In the genomic region with DNA sequence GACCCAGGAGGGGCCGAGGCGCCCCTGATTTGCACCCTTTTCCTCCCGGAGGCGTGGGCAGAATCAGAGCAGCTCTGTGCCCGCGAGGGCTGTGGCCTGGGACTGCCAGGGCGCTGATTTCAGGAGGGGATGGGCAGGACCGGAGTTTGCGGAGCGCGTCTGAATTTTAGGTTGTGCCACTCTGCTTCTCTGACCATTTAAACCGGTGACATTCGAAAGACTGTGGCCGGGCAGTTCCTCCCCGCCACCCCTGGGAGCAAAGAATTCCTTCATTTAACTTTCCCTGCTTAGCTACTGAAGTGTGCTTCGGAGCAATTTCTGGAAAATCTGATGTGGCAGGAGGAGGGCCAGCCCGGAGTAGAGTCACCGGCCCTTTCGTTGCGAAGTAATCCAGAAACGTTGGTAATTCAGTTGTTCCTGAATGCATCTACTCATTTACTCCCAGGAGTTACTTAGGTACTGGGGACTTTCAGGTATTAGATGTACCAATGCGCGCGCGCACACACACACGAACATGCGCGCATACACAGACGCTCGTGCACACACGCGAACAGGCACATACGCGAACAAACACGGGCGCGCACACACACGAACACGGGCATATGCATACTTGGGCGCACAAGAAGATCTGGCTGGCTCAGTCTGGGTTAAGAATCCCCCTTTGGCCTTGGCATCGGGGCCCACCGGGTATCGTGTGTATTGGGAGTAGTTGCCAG, we compare ENCODE assay signal across 8 cellular contexts. TPM values are rescaled to one million over a fixed set of nuclear protein-coding genes. Genes with fewer than 3 reads are reported as not detected.
DNase-seq lines count a peak whose midpoint lies in the region; ATAC-seq and TF ChIP-seq lines count a peak whose summit lies in the region.

No MANE protein-coding gene starts in this region.

- intact Hi-C loops in transverse colon (cut with DNase I; ENCODE audit: low total_unique reads), result no loop called here

- no peaks in the 10 kb centered on the region for H3K9me3 Mint-ChIP-seq in WTC11

- peak overlapping the region; percentile 88 for H3K9ac ChIP-seq in mucosa of stomach (ENCODE audit: low read length)

- H3K4me1 ChIP-seq in HAP-1 (peaks cover 8% of the 10 kb centered on the region), mucosa of stomach (ENCODE audit: control insufficient read depth, insufficient read depth, low read length) (peaks cover 13% of the 10 kb centered on the region), transverse colon (peaks cover 0 to 16% (median 5%) of the 10 kb centered on the region in 4 donors)

- ATAC-seq in WTC11 (peak; percentile 66), esophagus mucosa (peak; percentile 48), HG02642 (IDR thresholded peaks at IDR 0.05; ENCODE audit: poor library complexity, unreplicated experiment) (no peak), HG03025 (IDR thresholded peaks at IDR 0.05; ENCODE audit: low FRiP score, unreplicated experiment) (no peak)

- H3K27ac Mint-ChIP-seq in WTC11, result no peak overlapping the region

- in situ Hi-C loops in HAP-1 (cut with MboI; ENCODE audit: low sequenced_read_pairs) (no loop called here), transverse colon (cut with MboI; ENCODE audit: low pct_ligation_motif_present in 1 of 4, low pct_unique_long_range_greater_than_20kb in 1 of 4, low sequenced_read_pairs in 3 of 4) (no loop called here)

- peaks cover 61% of the 10 kb centered on the region for H3K27me3 Mint-ChIP-seq in WTC11 (ENCODE audit: low read depth)

- peak overlapping the region; percentile 70 for H3K4me3 ChIP-seq in AG10803 (ENCODE audit: low read length)
- peak overlapping the region; percentile 36 for H3K4me3 ChIP-seq in HAP-1
- peak overlapping the region; percentile 76 for H3K4me3 ChIP-seq in mucosa of stomach (ENCODE audit: low read length)
- H3K4me3 ChIP-seq in transverse colon, result peak overlapping the region; percentile 15 to 63 (median 48)

- no peaks in the 10 kb centered on the region for H3K9me3 ChIP-seq in HAP-1
- no peaks in the 10 kb centered on the region for H3K9me3 ChIP-seq in mucosa of stomach (ENCODE audit: control insufficient read depth, low read length)
- H3K9me3 ChIP-seq in transverse colon, result no peaks in the 10 kb centered on the region

- H3K36me3 ChIP-seq in HAP-1 (replicated peaks), result no peaks in the 10 kb centered on the region
- no peaks in the 10 kb centered on the region for H3K36me3 ChIP-seq in mucosa of stomach (ENCODE audit: control insufficient read depth, insufficient read depth, low read length)
- H3K36me3 ChIP-seq in transverse colon, result no peaks in the 10 kb centered on the region

- H3K27me3 ChIP-seq in HAP-1 (ENCODE audit: low read depth), result no peaks in the 10 kb centered on the region
- no peaks in the 10 kb centered on the region for H3K27me3 ChIP-seq in mucosa of stomach (ENCODE audit: control insufficient read depth, insufficient read depth, low read length)
- peaks cover 50% of the 10 kb centered on the region for H3K27me3 ChIP-seq in transverse colon

- DNase-seq in AG10803 (ENCODE audit: low read depth) (peak; percentile 48), HAP-1 (ENCODE audit: low spot score in 2 of 2) (peak in 1 of 2 experiments; percentile 31), WTC11 (ENCODE audit: low spot score) (peak; percentile 29), transverse colon (no peak)

- POLR2A ChIA-PET in WTC11 (lab: Charles Lee), result no interaction called here

- CTCF ChIA-PET in WTC11 (lab: Charles Lee), result interaction anchor here (0.6 kb wide), 1 partner anchor 11 kb away, joined by 3 read pairs; no protein-coding TSS in a partner anchor

- no peak for TF ChIP-seq EP300 in transverse colon (IDR thresholded peaks at IDR 0.05; ENCODE audit: low read depth)

- peak overlapping the region; percentile 41 to 58 (median 52) for H3K27ac ChIP-seq in transverse colon

- no peak for TF ChIP-seq CTCF in AG10803 (conservative IDR thresholded peaks at IDR 0.05; ENCODE audit: low read length)
- no peak for TF ChIP-seq CTCF in WTC11 (IDR thresholded peaks at IDR 0.05)
- no peak for TF ChIP-seq CTCF in transverse colon (IDR thresholded peaks at IDR 0.05)

- 1% methylated on average over 33 of the region's 43 CpGs; no CpG with 5 or more reads in 1 of the 2 donors for WGBS in transverse colon (ENCODE audit: low coverage in 1 of 2), 2 donors

- H3K4me3 Mint-ChIP-seq in WTC11, result peak overlapping the region; percentile 83

- H3K4me1 Mint-ChIP-seq in WTC11, result peaks cover 17% of the 10 kb centered on the region

- no peak for TF ChIP-seq POLR2A in transverse colon (IDR thresholded peaks at IDR 0.05)

- no peaks in the 10 kb centered on the region for H3K36me3 Mint-ChIP-seq in WTC11

TF ChIP-seq in WTC11, 78 proteins besides CTCF, POLR2A, EP300 and RAD21:
- TF ChIP-seq, protein P1, sequence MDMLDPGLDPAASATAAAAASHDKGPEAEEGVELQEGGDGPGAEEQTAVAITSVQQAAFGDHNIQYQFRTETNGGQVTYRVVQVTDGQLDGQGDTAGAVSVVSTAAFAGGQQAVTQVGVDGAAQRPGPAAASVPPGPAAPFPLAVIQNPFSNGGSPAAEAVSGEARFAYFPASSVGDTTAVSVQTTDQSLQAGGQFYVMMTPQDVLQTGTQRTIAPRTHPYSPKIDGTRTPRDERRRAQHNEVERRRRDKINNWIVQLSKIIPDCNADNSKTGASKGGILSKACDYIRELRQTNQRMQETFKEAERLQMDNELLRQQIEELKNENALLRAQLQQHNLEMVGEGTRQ (CRISPR knock-in tag; IDR thresholded peaks at IDR 0.05), result no peak
- TF ChIP-seq, protein P2, sequence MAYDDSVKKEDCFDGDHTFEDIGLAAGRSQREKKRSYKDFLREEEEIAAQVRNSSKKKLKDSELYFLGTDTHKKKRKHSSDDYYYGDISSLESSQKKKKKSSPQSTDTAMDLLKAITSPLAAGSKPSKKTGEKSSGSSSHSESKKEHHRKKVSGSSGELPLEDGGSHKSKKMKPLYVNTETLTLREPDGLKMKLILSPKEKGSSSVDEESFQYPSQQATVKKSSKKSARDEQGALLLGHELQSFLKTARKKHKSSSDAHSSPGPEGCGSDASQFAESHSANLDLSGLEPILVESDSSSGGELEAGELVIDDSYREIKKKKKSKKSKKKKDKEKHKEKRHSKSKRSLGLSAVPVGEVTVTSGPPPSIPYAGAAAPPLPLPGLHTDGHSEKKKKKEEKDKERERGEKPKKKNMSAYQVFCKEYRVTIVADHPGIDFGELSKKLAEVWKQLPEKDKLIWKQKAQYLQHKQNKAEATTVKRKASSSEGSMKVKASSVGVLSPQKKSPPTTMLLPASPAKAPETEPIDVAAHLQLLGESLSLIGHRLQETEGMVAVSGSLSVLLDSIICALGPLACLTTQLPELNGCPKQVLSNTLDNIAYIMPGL (CRISPR knock-in tag; IDR thresholded peaks at IDR 0.05), result peak; percentile 3; the same call in 1 of the 2 replicates
- TF ChIP-seq FOXP1 (CRISPR knock-in tag; IDR thresholded peaks at IDR 0.05; ENCODE audit: borderline replicate concordance) (no peak), ZNF396 (CRISPR knock-in tag; IDR thresholded peaks at IDR 0.05; ENCODE audit: borderline replicate concordance) (no peak), GABPB1 (CRISPR knock-in tag; IDR thresholded peaks at IDR 0.05) (peak; percentile 37; the same call in 1 of the 2 replicates)

RNA-seq across cellular contexts. Expression of a gene that starts 0.6 kb away (rescaled TPM):
- total RNA-seq in WTC11 (2021) (0.25 to 0.57 TPM (median 0.26 TPM) in 3 replicates), esophagus mucosa (0.04 TPM), transverse colon (1 to 10 TPM in 3 of 4 donors, not detected in 1; 1.5 to 6.2 (median 5.2) TPM)

RNA-seq across cellular contexts. Expression of a gene that starts 42.5 kb away (rescaled TPM):
- total RNA-seq in WTC11 (2021) (18.3 to 23.3 TPM (median 21.0 TPM) in 3 replicates), esophagus mucosa (14.2 TPM), transverse colon (10 to 100 TPM in 2 of 4 donors, 1 to 10 TPM in 2; 5.6 to 29.2 (median 17.5) TPM)

Comparison
In these comparisons a context has a peak if more than half of its experiments do, and no peak if none do; other contexts are left out.
1. ATAC-seq: peak in WTC11 (single experiment) and esophagus mucosa (single experiment); none in HG02642 (single experiment) and HG03025 (single experiment).
2. Peak in every context shown above with its lines, with median percentiles within 50 percentile points of each other: H3K4me3 ChIP-seq.